Comparison of ENCODE assay signal across 9 cellular contexts in the genomic region with DNA sequence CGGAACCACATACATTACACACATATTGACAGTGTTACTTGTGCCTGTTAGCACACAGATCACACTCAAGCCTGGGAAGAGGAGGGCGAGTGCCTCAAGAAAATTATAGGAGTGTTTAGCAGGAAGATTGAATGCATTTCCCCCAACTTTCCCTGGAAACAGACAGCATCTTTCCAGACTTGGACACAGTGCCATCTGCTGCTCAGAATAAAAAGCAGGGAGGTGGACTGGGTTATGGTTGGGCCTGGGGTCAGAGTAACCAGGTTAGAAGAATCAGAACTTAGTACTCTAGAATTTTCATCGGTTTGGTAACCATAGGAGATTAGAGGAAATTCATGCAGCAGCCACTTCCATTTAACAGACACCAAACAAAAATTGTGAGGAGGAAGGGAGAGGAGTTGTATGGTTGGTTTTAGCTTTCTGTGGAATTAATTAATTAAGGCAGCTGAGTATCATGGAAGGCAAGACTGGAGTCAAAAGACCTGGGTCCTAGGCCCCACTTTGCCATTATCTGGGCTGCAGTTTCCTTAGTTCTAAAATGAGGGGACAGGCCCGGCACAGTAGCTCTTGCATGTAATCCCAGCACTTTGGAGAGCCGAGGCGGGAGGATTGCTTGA. TPM values are rescaled to one million over a fixed set of nuclear protein-coding genes. Genes with fewer than 3 reads are reported as not detected.
A peak's percentile ranks its signal among the peaks of the same experiment; 100 is the strongest.
DNase-seq lines count a peak whose midpoint lies in the region; ATAC-seq, FAIRE-seq and TF ChIP-seq lines count a peak whose summit lies in the region.
"Had no signal": no experiment of that assay in that cellular context is flagged by ENCODE, and none has a peak within 500 bp of the region (broad histone marks: within the 10 kb centered on the region; RNA-seq: fewer than 3 reads in every experiment).

No MANE protein-coding gene starts in this region.

- CTCF ChIA-PET in mammary epithelial cell (lab: Charles Lee; ENCODE audit: low non-redundant PET), result no interaction called here

- BruUV-seq in mammary epithelial cell (replicated peaks; lab: Mats Ljungman, UMichigan), result no TSS peak

- TF ChIP-seq EP300 in Ishikawa (IDR thresholded peaks at IDR 0.05; ENCODE audit: borderline replicate concordance), result no peak

- TF ChIP-seq CTCF in BE2C (IDR thresholded peaks at IDR 0.05; ENCODE audit: low read depth, low read length) (peak; percentile 68), mammary epithelial cell (conservative IDR thresholded peaks at IDR 0.05 in 1 of 2, IDR thresholded peaks at IDR 0.05 in 1 of 2; ENCODE audit: extremely low read depth in 1 of 2, insufficient read depth in 1 of 2, low read depth in 1 of 2, low read length in 2 of 2) (peak; percentile 37 to 65)

- H3K4me2 ChIP-seq in mammary epithelial cell (ENCODE audit: insufficient read depth, low read depth, low read length), result no peak overlapping the region

- peaks cover 29% of the 10 kb centered on the region for H3K27me3 Mint-ChIP-seq in stimulated activated naive CD8-positive, alpha-beta T cell treated with anti-CD3 and anti-CD28 coated beads, Interleukin-15, amount 100 ng/mL, for 72 hours

- 62% methylated on average over 6 of the region's 6 CpGs for WGBS in mammary epithelial cell (ENCODE audit: low coverage, missing lambda C conversion rate)

- no peak overlapping the region for H2AFZ ChIP-seq in mammary epithelial cell (ENCODE audit: low read depth, low read length)

- dilution Hi-C loops in mammary epithelial cell (cut with HindIII; ENCODE audit: low sequenced_read_pairs), result no loop called here

- no peaks in the 10 kb centered on the region for H3K79me2 ChIP-seq in mammary epithelial cell (ENCODE audit: insufficient read depth, low read length)

- H3K27ac Mint-ChIP-seq in stimulated activated naive CD8-positive, alpha-beta T cell treated with anti-CD3 and anti-CD28 coated beads, Interleukin-15, amount 100 ng/mL, for 72 hours, result peak overlapping the region in 1 of 2 donors; percentile 29

- no peaks in the 10 kb centered on the region for H3K4me1 ChIP-seq in BE2C
- no peaks in the 10 kb centered on the region for H3K4me1 ChIP-seq in mammary epithelial cell (ENCODE audit: insufficient read depth, low read length)

- TF ChIP-seq POLR2A in GM12891 (IDR thresholded peaks at IDR 0.05; ENCODE audit: low read depth, low read length), result no peak

- H3K9ac ChIP-seq in mammary epithelial cell (ENCODE audit: insufficient read depth, low read length), result no peak overlapping the region

- intact Hi-C loops in mammary epithelial cell (cut with micrococcal nuclease), result loop anchor here (1.0 to 5.0 kb wide), 5 partner anchors 42 to 794 kb away; no protein-coding TSS in a partner anchor

- H3K9me3 ChIP-seq in BE2C (no peaks in the 10 kb centered on the region), mammary epithelial cell (replicated peaks; ENCODE audit: insufficient read depth, low read length) (no peaks in the 10 kb centered on the region)

- H3K4me3 Mint-ChIP-seq in stimulated activated naive CD8-positive, alpha-beta T cell treated with anti-CD3 and anti-CD28 coated beads, Interleukin-15, amount 100 ng/mL, for 72 hours, result no peak overlapping the region

- H3K27me3 ChIP-seq in BE2C (no peaks in the 10 kb centered on the region), mammary epithelial cell (ENCODE audit: insufficient read depth, low read length) (no peaks in the 10 kb centered on the region)

- no peak overlapping the region for H3K27ac ChIP-seq in mammary epithelial cell (ENCODE audit: insufficient read depth, low read depth, low read length)

- ATAC-seq in GM18873 (IDR thresholded peaks at IDR 0.05; ENCODE audit: low FRiP score, unreplicated experiment) (no peak), HG03439 (IDR thresholded peaks at IDR 0.05; ENCODE audit: unreplicated experiment) (no peak)
- no peak for ATAC-seq in stimulated activated naive CD8-positive, alpha-beta T cell treated with anti-CD3 and anti-CD28 coated beads, Interleukin-15, amount 100 ng/mL, for 72 hours

- peak; percentile 23 for DNase-seq in BE2C
- DNase-seq in mammary epithelial cell, result peak; percentile 8
- peak; percentile 44 for DNase-seq in medulla oblongata (ENCODE audit: extremely low spot score)
- no peak for DNase-seq in GM12891 (ENCODE audit: insufficient read length, low spot score)
- DNase-seq in stimulated activated naive CD8-positive, alpha-beta T cell treated with anti-CD3 and anti-CD28 coated beads, Interleukin-15, amount 100 ng/mL, for 72 hours, result no peak
- DNase-seq: Right ventricle myocardium superior had no signal

- H3K4me3 ChIP-seq in BE2C (ENCODE audit: low read depth, low read length) (no peak overlapping the region), mammary epithelial cell (replicated peaks in 1 of 3; ENCODE audit: insufficient read depth in 1 of 3, low read depth in 2 of 3, low read length in 3 of 3) (no peak overlapping the region)

- no peak for FAIRE-seq in GM12891 (lab: Jason Lieb, UNC)

- in situ Hi-C loops in mammary epithelial cell (cut with MboI; ENCODE audit: low sequenced_read_pairs in 2 of 2), result loop anchor here in 1 of 2 donors (25.0 kb wide), 2 partner anchors 344 to 794 kb away; no protein-coding TSS in a partner anchor

- no peaks in the 10 kb centered on the region for H3K36me3 ChIP-seq in BE2C
- no peaks in the 10 kb centered on the region for H3K36me3 ChIP-seq in mammary epithelial cell (ENCODE audit: insufficient read depth, low read length)

- TF ChIP-seq RAD21 in Ishikawa (IDR thresholded peaks at IDR 0.05; ENCODE audit: low read depth), result peak; percentile 67

- no peaks in the 10 kb centered on the region for H3K9me3 Mint-ChIP-seq in stimulated activated naive CD8-positive, alpha-beta T cell treated with anti-CD3 and anti-CD28 coated beads, Interleukin-15, amount 100 ng/mL, for 72 hours

- H3K4me1 Mint-ChIP-seq in stimulated activated naive CD8-positive, alpha-beta T cell treated with anti-CD3 and anti-CD28 coated beads, Interleukin-15, amount 100 ng/mL, for 72 hours, result no peaks in the 10 kb centered on the region

- H4K20me1 ChIP-seq in mammary epithelial cell (ENCODE audit: insufficient read depth, low read length), result no peaks in the 10 kb centered on the region

TF ChIP-seq in Ishikawa, 13 proteins besides CTCF, POLR2A, EP300 and RAD21:
- TF ChIP-seq, protein P1, sequence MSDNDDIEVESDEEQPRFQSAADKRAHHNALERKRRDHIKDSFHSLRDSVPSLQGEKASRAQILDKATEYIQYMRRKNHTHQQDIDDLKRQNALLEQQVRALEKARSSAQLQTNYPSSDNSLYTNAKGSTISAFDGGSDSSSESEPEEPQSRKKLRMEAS (IDR thresholded peaks at IDR 0.05), result no peak
- TF ChIP-seq, protein P2, sequence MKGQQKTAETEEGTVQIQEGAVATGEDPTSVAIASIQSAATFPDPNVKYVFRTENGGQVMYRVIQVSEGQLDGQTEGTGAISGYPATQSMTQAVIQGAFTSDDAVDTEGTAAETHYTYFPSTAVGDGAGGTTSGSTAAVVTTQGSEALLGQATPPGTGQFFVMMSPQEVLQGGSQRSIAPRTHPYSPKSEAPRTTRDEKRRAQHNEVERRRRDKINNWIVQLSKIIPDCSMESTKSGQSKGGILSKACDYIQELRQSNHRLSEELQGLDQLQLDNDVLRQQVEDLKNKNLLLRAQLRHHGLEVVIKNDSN (IDR thresholded peaks at IDR 0.05), result no peak
- no peak for TF ChIP-seq CREB1 (IDR thresholded peaks at IDR 0.05; ENCODE audit: low read depth)
- TF ChIP-seq FOXM1 (IDR thresholded peaks at IDR 0.05; ENCODE audit: borderline replicate concordance, low read depth), result no peak

TF ChIP-seq in GM12891, 5 proteins besides CTCF, POLR2A, EP300 and RAD21:
- no peak for TF ChIP-seq POLR2AphosphoS5 (IDR thresholded peaks at IDR 0.05; ENCODE audit: low read depth, low read length)
- no peak for TF ChIP-seq PAX5 (IDR thresholded peaks at IDR 0.05; ENCODE audit: insufficient read depth, low read length, severe bottlenecking)

RNA-seq across cellular contexts. Expression of a gene that starts 43.4 kb away (rescaled TPM):
- 15.8 TPM for polyA plus RNA-seq in BE2C (2012; ENCODE audit: insufficient read depth, insufficient read length, low read depth)
- 100 to 1,000 TPM in 1 of 2 donors, 10 to 100 TPM in 1; 60.0 to 142 TPM for total RNA-seq in mammary epithelial cell
- 31.2 TPM for polyA plus RNA-seq in mammary epithelial cell
- polyA minus RNA-seq in mammary epithelial cell, result 59.5 TPM
- polyA plus RNA-seq in GM12891 (2012; ENCODE audit: low read depth, missing spikeins), result 31.1 TPM

RNA-seq across cellular contexts. Expression of a gene that starts 55.1 kb away (rescaled TPM):
- polyA plus RNA-seq in BE2C (2012; ENCODE audit: insufficient read depth, insufficient read length, low read depth), result 0.14 TPM
- 1 to 10 TPM; 3.7 to 7.7 TPM for total RNA-seq in mammary epithelial cell
- 0.40 TPM for polyA plus RNA-seq in mammary epithelial cell
- 0.16 TPM for polyA minus RNA-seq in mammary epithelial cell
- 0.03 TPM for polyA plus RNA-seq in GM12891 (2012; ENCODE audit: low read depth, missing spikeins)

Comparison
In these comparisons a context has a peak if more than half of its experiments do, and no peak if none do; other contexts are left out.
1. DNase-seq: peak in BE2C (single experiment), mammary epithelial cell (single experiment) and medulla oblongata (single experiment); none in GM12891 (single experiment) and stimulated activated naive CD8-positive, alpha-beta T cell treated with anti-CD3 and anti-CD28 coated beads, Interleukin-15, amount 100 ng/mL, for 72 hours (0 of 2).